ENCODE assay signal across 26 cellular contexts in the genomic region with DNA sequence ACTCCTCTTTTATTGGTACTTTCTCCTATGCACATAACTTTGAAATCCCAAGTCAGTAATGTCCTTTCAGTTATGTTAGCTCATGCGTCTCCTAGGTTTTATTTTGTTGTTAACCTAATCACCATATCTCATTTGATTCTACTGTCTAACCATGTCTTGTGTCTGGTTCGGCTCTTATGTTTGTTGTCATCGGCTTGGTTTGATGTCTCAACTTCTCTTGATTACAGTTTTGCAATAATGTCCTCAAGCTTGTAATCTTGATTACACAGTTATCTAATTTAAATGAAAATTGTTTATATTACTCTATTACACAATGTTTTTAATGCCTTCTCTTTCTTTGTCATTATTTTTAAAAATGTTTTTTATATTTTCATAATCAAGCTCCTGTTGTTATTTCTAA. TPM values are rescaled to one million over a fixed set of nuclear protein-coding genes. Genes with fewer than 3 reads are reported as not detected.
"Had no signal": no experiment of that assay in that cellular context is flagged by ENCODE, and none has a peak within 500 bp of the region (broad histone marks: within the 10 kb centered on the region; RNA-seq: fewer than 3 reads in every experiment).

No MANE protein-coding gene starts in this region.

- H3K4me2 ChIP-seq: KMS-11 had no signal

- H3K27me3 ChIP-seq: breast epithelium, SJCRH30 had no signal

- H3K9me3 Mint-ChIP-seq: activated CD4-positive, alpha-beta memory T cell treated with anti-CD3 and anti-CD28 coated beads for 36 hours; activated CD4-positive, alpha-beta T cell treated with anti-CD3 and anti-CD28 coated beads, Interleukin-2, amount 10 ng/mL, durations not matched to agents 7 days and 5 days; activated naive CD4-positive, alpha-beta T cell treated with anti-CD3 and anti-CD28 coated beads for 36 hours; activated T-cell treated with anti-CD3 and anti-CD28 coated beads, Interleukin-2, amount 50 U/mL, for 4 hours had no signal

- H3K9me3 ChIP-seq: breast epithelium, SJCRH30 had no signal

- H3K4me3 Mint-ChIP-seq: activated CD4-positive, alpha-beta memory T cell treated with anti-CD3 and anti-CD28 coated beads for 36 hours; activated CD4-positive, alpha-beta T cell treated with anti-CD3 and anti-CD28 coated beads, Interleukin-2, amount 10 ng/mL, durations not matched to agents 7 days and 5 days; activated naive CD4-positive, alpha-beta T cell treated with anti-CD3 and anti-CD28 coated beads for 36 hours; activated naive CD8-positive, alpha-beta T cell; activated T-cell treated with anti-CD3 and anti-CD28 coated beads, Interleukin-2, amount 50 U/mL, for 4 hours; IgD-negative memory B cell; T-helper 17 cell had no signal

- DNase-seq: activated CD4-positive, alpha-beta memory T cell treated with anti-CD3 and anti-CD28 coated beads for 36 hours; activated CD4-positive, alpha-beta T cell treated with anti-CD3 and anti-CD28 coated beads, Interleukin-2, amount 10 ng/mL, durations not matched to agents 7 days and 5 days; activated CD4-positive, CD25-positive, alpha-beta regulatory T cell; activated CD8-positive, alpha-beta memory T cell treated with anti-CD3 and anti-CD28 coated beads for 24 hours; activated gamma-delta T cell; activated naive CD4-positive, alpha-beta T cell treated with anti-CD3 and anti-CD28 coated beads for 36 hours; activated T-cell treated with anti-CD3 and anti-CD28 coated beads, Interleukin-2, amount 50 U/mL, for 4 hours; anterior cingulate cortex; central memory CD4-positive, alpha-beta T cell; NCI-H1048; NCI-H1417; NCI-H1930; NCI-H2107; NCI-H2171 treated with DMSO at 0.1 percent for 48 hours; NCI-H526 treated with DMSO at 0.1 percent for 48 hours; NK-92 treated with Interleukin-12 subunit alpha and Interleukin-12 subunit beta, amount 100 ng/mL, for 24 hours; RPMI8226; SJCRH30; T-helper 17 cell; T-helper 9 cell had no signal

- H3K4me3 ChIP-seq: breast epithelium, coronary artery, SJCRH30 had no signal

- H3K27ac ChIP-seq: breast epithelium, coronary artery, KMS-11, SJCRH30 had no signal

- H3K27ac Mint-ChIP-seq: activated CD4-positive, alpha-beta memory T cell treated with anti-CD3 and anti-CD28 coated beads for 36 hours; activated CD4-positive, alpha-beta T cell treated with anti-CD3 and anti-CD28 coated beads, Interleukin-2, amount 10 ng/mL, durations not matched to agents 7 days and 5 days; activated naive CD4-positive, alpha-beta T cell treated with anti-CD3 and anti-CD28 coated beads for 36 hours; activated naive CD8-positive, alpha-beta T cell; IgD-negative memory B cell; T-helper 17 cell had no signal

- H3K27me3 Mint-ChIP-seq: activated CD4-positive, alpha-beta memory T cell treated with anti-CD3 and anti-CD28 coated beads for 36 hours; activated CD4-positive, alpha-beta T cell treated with anti-CD3 and anti-CD28 coated beads, Interleukin-2, amount 10 ng/mL, durations not matched to agents 7 days and 5 days; IgD-negative memory B cell; T-helper 17 cell had no signal

- H3K4me1 Mint-ChIP-seq: activated CD4-positive, alpha-beta T cell treated with anti-CD3 and anti-CD28 coated beads, Interleukin-2, amount 10 ng/mL, durations not matched to agents 7 days and 5 days; IgD-negative memory B cell; T-helper 17 cell had no signal

- H3K36me3 Mint-ChIP-seq: activated CD4-positive, alpha-beta memory T cell treated with anti-CD3 and anti-CD28 coated beads for 36 hours; activated naive CD8-positive, alpha-beta T cell; IgD-negative memory B cell had no signal

- H3K4me1 ChIP-seq: breast epithelium, SJCRH30 had no signal

- H3K36me3 ChIP-seq: breast epithelium, SJCRH30 had no signal

- H3K9ac ChIP-seq: KMS-11 had no signal

RNA-seq across cellular contexts. Expression of a gene that starts 35.9 kb away (rescaled TPM):
- total RNA-seq: OCI-LY7, T-helper 17 cell had no signal
